In the genomic region with DNA sequence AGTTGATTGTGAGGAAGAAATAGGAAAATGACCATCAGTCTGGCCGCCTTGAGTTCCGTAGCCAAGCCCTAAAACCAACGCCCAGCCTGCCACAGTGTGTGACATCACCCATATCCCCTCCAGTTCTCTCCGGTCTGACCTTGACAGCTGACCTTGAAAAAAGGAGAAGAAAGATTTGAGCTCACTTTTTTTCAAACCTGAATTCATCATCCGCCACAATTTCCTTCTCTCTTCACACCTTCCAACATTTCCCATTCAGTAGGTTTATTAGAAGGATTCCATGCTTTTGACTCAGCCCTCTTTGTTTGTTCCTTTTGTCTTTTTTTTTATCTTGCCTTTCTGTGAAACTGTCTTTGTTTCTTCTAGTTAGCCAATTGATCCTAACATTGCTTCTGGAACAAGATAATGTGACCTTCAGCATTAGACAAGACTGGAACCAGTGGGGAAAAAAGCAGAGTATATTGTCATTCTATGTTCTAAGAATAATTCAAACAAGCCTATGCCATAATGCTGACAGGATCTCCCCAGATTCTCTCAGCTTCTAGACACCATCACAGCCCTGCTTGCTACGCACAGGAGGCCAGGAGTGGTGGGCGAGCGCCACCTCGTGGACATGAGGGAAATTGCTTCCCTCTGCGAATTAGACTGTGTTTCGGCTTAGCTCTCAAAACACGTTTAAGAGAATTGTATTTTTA, we compare ENCODE assay signal across 8 cellular contexts.
DNase-seq lines count a peak whose midpoint lies in the region; ATAC-seq, FAIRE-seq and TF ChIP-seq lines count a peak whose summit lies in the region.

No MANE protein-coding gene starts in this region.

- no peaks in the 10 kb centered on the region for H3K36me3 ChIP-seq in SU-DHL-6 (ENCODE audit: low read length)

- TF ChIP-seq EP300 in A549 (IDR thresholded peaks at IDR 0.05) = no peak

- H3K4me1 ChIP-seq in A549 = no peaks in the 10 kb centered on the region

- H3K4me3 ChIP-seq in A549 (no peak overlapping the region), SU-DHL-6 (ENCODE audit: insufficient read depth, low read length, poor library complexity, severe bottlenecking) (no peak overlapping the region), astrocyte of the spinal cord (ENCODE audit: low read depth, low read length) (no peak overlapping the region), skeletal muscle cell (ENCODE audit: low read depth, low read length) (no peak overlapping the region)

- WGBS in A549 (ENCODE audit: missing lambda C conversion rate) = 9% methylated on average over 12 of the region's 12 CpGs

- CTCF ChIA-PET in A549 (lab: Yijun Ruan, JAX) = interaction anchor here (0.6 to 3.4 kb wide), 41 partner anchors 9 to 1562 kb away, joined by 3 to 25 read pairs (median 4); no protein-coding TSS in a partner anchor

- H3K27me3 ChIP-seq in SU-DHL-6 (ENCODE audit: low read length) = no peaks in the 10 kb centered on the region

- TF ChIP-seq POLR2A in A549 (IDR thresholded peaks at IDR 0.05; ENCODE audit: low read length) = no peak

- H3K27ac ChIP-seq in A549 (no peak overlapping the region), SU-DHL-6 (ENCODE audit: low read depth, low read length) (no peak overlapping the region)

- peak; percentile 92 to 95 for TF ChIP-seq RAD21 in A549 (conservative IDR thresholded peaks at IDR 0.05 in 1 of 2, IDR thresholded peaks at IDR 0.05 in 1 of 2)

- no peaks in the 10 kb centered on the region for H3K9me2 ChIP-seq in SU-DHL-6 (replicated peaks; ENCODE audit: insufficient read depth, low read length)

- no peaks in the 10 kb centered on the region for H3F3A ChIP-seq in SU-DHL-6 (ENCODE audit: insufficient read depth)

- peak; percentile 83 for TF ChIP-seq CTCF in A549 (IDR thresholded peaks at IDR 0.05)
- peak; percentile 94 for TF ChIP-seq CTCF in SU-DHL-6 (IDR thresholded peaks at IDR 0.05; ENCODE audit: insufficient read depth, low read length, poor library complexity, severe bottlenecking)
- TF ChIP-seq CTCF in astrocyte of the spinal cord (IDR thresholded peaks at IDR 0.05; ENCODE audit: low read depth, low read length) = peak; percentile 97

- H3K9me3 ChIP-seq in A549 (no peaks in the 10 kb centered on the region), SU-DHL-6 (ENCODE audit: insufficient read depth, low read length) (no peaks in the 10 kb centered on the region)

- in situ Hi-C loops in astrocyte of the spinal cord (cut with HindIII; ENCODE audit: low sequenced_read_pairs) = no loop called here

- no peak for FAIRE-seq in A549 (lab: Jason Lieb, UNC)

- no peaks in the 10 kb centered on the region for H3K79me2 ChIP-seq in SU-DHL-6 (ENCODE audit: insufficient read depth, low read length)

- ATAC-seq in A549 = peak; percentile 83 to 94
- peak; percentile 94 for ATAC-seq in GM18498 (IDR thresholded peaks at IDR 0.05; ENCODE audit: unreplicated experiment)
- peak; percentile 86 for ATAC-seq in HG02763 (IDR thresholded peaks at IDR 0.05; ENCODE audit: unreplicated experiment)

- DNase-seq in A549 (ENCODE audit: low read depth in 1 of 2, low spot score in 1 of 2) = peak; percentile 47 to 53
- peak; percentile 61 for DNase-seq in NCI-H1048 (lab: John Stamatoyannopoulos, UW)
- peak; percentile 68 for DNase-seq in astrocyte of the spinal cord (ENCODE audit: low read depth, low spot score)
- peak in 45 of 51 donors; percentile 5 to 79 (median 46) for DNase-seq in hypothalamus (lab: John Stamatoyannopoulos, UW)
- DNase-seq in skeletal muscle cell (ENCODE audit: low read depth) = peak; percentile 18

- POLR2A ChIA-PET in A549 (lab: Yijun Ruan, JAX) = no interaction called here

- H3K4me2 ChIP-seq in A549 = no peak overlapping the region
- H3K4me2 ChIP-seq in SU-DHL-6 (ENCODE audit: low read depth, low read length, poor library complexity, severe bottlenecking) = peak overlapping the region; percentile 13

- H4K20me1 ChIP-seq in SU-DHL-6 (ENCODE audit: low read depth, low read length) = no peaks in the 10 kb centered on the region

- peak overlapping the region; percentile 49 for H2AFZ ChIP-seq in SU-DHL-6 (ENCODE audit: low read depth, low read length, severe bottlenecking)

- no peak overlapping the region for H3K9ac ChIP-seq in SU-DHL-6 (ENCODE audit: low read length)

TF ChIP-seq in A549, 52 proteins besides CTCF, POLR2A, EP300 and RAD21:
- TF ChIP-seq, protein P1, sequence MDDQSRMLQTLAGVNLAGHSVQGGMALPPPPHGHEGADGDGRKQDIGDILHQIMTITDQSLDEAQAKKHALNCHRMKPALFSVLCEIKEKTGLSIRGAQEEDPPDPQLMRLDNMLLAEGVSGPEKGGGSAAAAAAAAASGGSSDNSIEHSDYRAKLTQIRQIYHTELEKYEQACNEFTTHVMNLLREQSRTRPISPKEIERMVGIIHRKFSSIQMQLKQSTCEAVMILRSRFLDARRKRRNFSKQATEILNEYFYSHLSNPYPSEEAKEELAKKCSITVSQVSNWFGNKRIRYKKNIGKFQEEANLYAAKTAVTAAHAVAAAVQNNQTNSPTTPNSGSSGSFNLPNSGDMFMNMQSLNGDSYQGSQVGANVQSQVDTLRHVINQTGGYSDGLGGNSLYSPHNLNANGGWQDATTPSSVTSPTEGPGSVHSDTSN (IDR thresholded peaks at IDR 0.05) = no peak
- peak; percentile 23 for TF ChIP-seq MAFK (IDR thresholded peaks at IDR 0.05; ENCODE audit: partially characterized antibody)
- peak; percentile 85 for TF ChIP-seq SMC3 (IDR thresholded peaks at IDR 0.05)

Comparison
In these comparisons a context has a peak if more than half of its experiments do, and no peak if none do; other contexts are left out.
1. DNase-seq: peak in every context shown above with its lines; median percentile 68 in astrocyte of the spinal cord; 61 in NCI-H1048; 50 in A549; 46 in hypothalamus; 18 in skeletal muscle cell.